ENCODE assay signal across 16 cellular contexts in genomic region chr1:38919075-38919474, GRCh38. TPM values are rescaled to one million over a fixed set of nuclear protein-coding genes. Genes with fewer than 3 reads are reported as not detected.
DNase-seq lines count a peak whose midpoint lies in the region; TF ChIP-seq lines count a peak whose summit lies in the region.
"Had no signal": no experiment of that assay in that cellular context is flagged by ENCODE, and none has a peak within 500 bp of the region (broad histone marks: within the 10 kb centered on the region; RNA-seq: fewer than 3 reads in every experiment).

No MANE protein-coding gene starts in this region.

- H3K36me3 Mint-ChIP-seq in activated CD4-positive, alpha-beta T cell treated with anti-CD3 and anti-CD28 coated beads, Interleukin-2, amount 10 ng/mL, durations not matched to agents 7 days and 5 days (ENCODE audit: low read depth), result no peaks in the 10 kb centered on the region
- H3K36me3 Mint-ChIP-seq: CD8-positive, alpha-beta memory T cell; natural killer cell treated with Interleukin-12 subunit alpha and Interleukin-12 subunit beta and Interleukin-15 and Interleukin-18, amount 100 ng/mL, for 72 hours had no signal

- POLR2A ChIA-PET in activated CD4-positive, alpha-beta T cell treated with anti-CD3 and anti-CD28 coated beads, Interleukin-2, amount 10 ng/mL, durations not matched to agents 7 days and 5 days (lab: Charles Lee), result no interaction called here

- H3K9me3 Mint-ChIP-seq in activated CD4-positive, alpha-beta T cell treated with anti-CD3 and anti-CD28 coated beads, Interleukin-2, amount 10 ng/mL, durations not matched to agents 7 days and 5 days, result no peaks in the 10 kb centered on the region
- H3K9me3 Mint-ChIP-seq: CD8-positive, alpha-beta memory T cell; natural killer cell treated with Interleukin-12 subunit alpha and Interleukin-12 subunit beta and Interleukin-15 and Interleukin-18, amount 100 ng/mL, for 72 hours had no signal

- CTCF ChIA-PET in activated CD4-positive, alpha-beta T cell treated with anti-CD3 and anti-CD28 coated beads, Interleukin-2, amount 10 ng/mL, durations not matched to agents 7 days and 5 days (lab: Charles Lee), result interaction anchor here (1.1 to 1.2 kb wide), 2 partner anchors 11 to 15 kb away, joined by 3 read pairs; no protein-coding TSS in a partner anchor

- peak in 52 of 56 donors; percentile 21 to 75 (median 47) for TF ChIP-seq CTCF in dorsolateral prefrontal cortex (IDR thresholded peaks at IDR 0.05 in 54 of 56, conservative IDR thresholded peaks at IDR 0.05 in 2 of 56; ENCODE audit: low read depth in 1 of 56, partially characterized antibody in 56 of 56)

- peak overlapping the region in 25 of 59 donors; percentile 0 to 43 (median 21) for H3K4me3 ChIP-seq in dorsolateral prefrontal cortex
- H3K4me3 ChIP-seq: breast epithelium had no signal

- no peak overlapping the region for H3K4me3 Mint-ChIP-seq in activated CD4-positive, alpha-beta T cell treated with anti-CD3 and anti-CD28 coated beads, Interleukin-2, amount 10 ng/mL, durations not matched to agents 7 days and 5 days
- H3K4me3 Mint-ChIP-seq: CD8-positive, alpha-beta memory T cell; natural killer cell treated with Interleukin-12 subunit alpha and Interleukin-12 subunit beta and Interleukin-15 and Interleukin-18, amount 100 ng/mL, for 72 hours had no signal

- no peak overlapping the region for H3K27ac Mint-ChIP-seq in activated CD4-positive, alpha-beta T cell treated with anti-CD3 and anti-CD28 coated beads, Interleukin-2, amount 10 ng/mL, durations not matched to agents 7 days and 5 days
- H3K27ac Mint-ChIP-seq: natural killer cell treated with Interleukin-12 subunit alpha and Interleukin-12 subunit beta and Interleukin-15 and Interleukin-18, amount 100 ng/mL, for 72 hours had no signal

- no peaks in the 10 kb centered on the region for H3K4me1 Mint-ChIP-seq in activated CD4-positive, alpha-beta T cell treated with anti-CD3 and anti-CD28 coated beads, Interleukin-2, amount 10 ng/mL, durations not matched to agents 7 days and 5 days

- no peaks in the 10 kb centered on the region for H3K27me3 Mint-ChIP-seq in activated CD4-positive, alpha-beta T cell treated with anti-CD3 and anti-CD28 coated beads, Interleukin-2, amount 10 ng/mL, durations not matched to agents 7 days and 5 days
- H3K27me3 Mint-ChIP-seq: natural killer cell treated with Interleukin-12 subunit alpha and Interleukin-12 subunit beta and Interleukin-15 and Interleukin-18, amount 100 ng/mL, for 72 hours had no signal

- intact Hi-C loops in dorsolateral prefrontal cortex (cut with DNase I), result loop anchor here (2.0 to 5.0 kb wide), 3 partner anchors 46 to 178 kb away; no protein-coding TSS in a partner anchor

- peak overlapping the region in 57 of 59 donors; percentile 23 to 89 (median 78) for H3K27ac ChIP-seq in dorsolateral prefrontal cortex
- H3K27ac ChIP-seq: breast epithelium, RWPE1 had no signal

- DNase-seq in DMS53 (lab: John Stamatoyannopoulos, UW) (peak; percentile 69), NCI-H146 (lab: John Stamatoyannopoulos, UW) (peak; percentile 73), dorsolateral prefrontal cortex (peak in 9 of 10 donors; percentile 36 to 70 (median 63)), occipital lobe (lab: John Stamatoyannopoulos, UW) (peak; percentile 41), GOT3 (lab: John Stamatoyannopoulos, UW) (no peak), AG20443 (ENCODE audit: low spot score) (no peak), cerebellar cortex (ENCODE audit: low spot score) (no peak)
- DNase-seq in activated CD4-positive, alpha-beta T cell treated with anti-CD3 and anti-CD28 coated beads, Interleukin-2, amount 10 ng/mL, durations not matched to agents 7 days and 5 days, result no peak
- DNase-seq: activated CD4-positive, alpha-beta T cell treated with anti-CD3 and anti-CD28 coated beads, Interleukin-2, amount 50 U/mL, for 48 hours; activated gamma-delta T cell treated with Interleukin-2 at 50 U/mL for 16 hours; CD8-positive, alpha-beta memory T cell; NCI-H1048 had no signal

- no peaks in the 10 kb centered on the region for H3K27me3 ChIP-seq in dorsolateral prefrontal cortex
- H3K27me3 ChIP-seq: breast epithelium had no signal

RNA-seq across cellular contexts. Expression of gene RHBDL2, which starts 22.6 kb away (rescaled TPM):
- 10 to 100 TPM in 31 of 120 experiments, 1 to 10 TPM in 89; 1.0 to 34.7 (median 6.8) TPM for total RNA-seq in dorsolateral prefrontal cortex
- not detected for total RNA-seq in occipital lobe
- total RNA-seq in activated CD4-positive, alpha-beta T cell treated with anti-CD3 and anti-CD28 coated beads, Interleukin-2, amount 10 ng/mL, durations not matched to agents 7 days and 5 days, result not detected
- total RNA-seq: CD8-positive, alpha-beta memory T cell; natural killer cell treated with Interleukin-12 subunit alpha and Interleukin-12 subunit beta and Interleukin-15 and Interleukin-18, amount 100 ng/mL, for 72 hours had no signal

RNA-seq across cellular contexts. Expression of gene GJA9, which starts 37.7 kb away (rescaled TPM):
- under 1 TPM in 45 of 120 experiments, not detected in 75; 0.22 to 0.96 (median 0.38) TPM for total RNA-seq in dorsolateral prefrontal cortex
- total RNA-seq in occipital lobe, result not detected
- total RNA-seq in activated CD4-positive, alpha-beta T cell treated with anti-CD3 and anti-CD28 coated beads, Interleukin-2, amount 10 ng/mL, durations not matched to agents 7 days and 5 days, result not detected
- total RNA-seq: breast epithelium; CD8-positive, alpha-beta memory T cell; glomerular endothelial cell; natural killer cell treated with Interleukin-12 subunit alpha and Interleukin-12 subunit beta and Interleukin-15 and Interleukin-18, amount 100 ng/mL, for 72 hours had no signal

RNA-seq across cellular contexts. Expression of gene MYCBP, which starts 45.9 kb away (rescaled TPM):
- total RNA-seq in dorsolateral prefrontal cortex, result 10 to 100 TPM in 1 of 120 experiments, 1 to 10 TPM in 115, under 1 TPM in 4; 0.83 to 11.2 (median 2.3) TPM
- total RNA-seq in occipital lobe, result 2.2 TPM
- total RNA-seq in activated CD4-positive, alpha-beta T cell treated with anti-CD3 and anti-CD28 coated beads, Interleukin-2, amount 10 ng/mL, durations not matched to agents 7 days and 5 days, result 10 to 100 TPM; 40.7 TPM

RNA-seq across cellular contexts. Expression of gene RRAGC, which starts 59.5 kb away (rescaled TPM):
- total RNA-seq in dorsolateral prefrontal cortex, result 10 to 100 TPM; 18.0 to 36.1 (median 25.7) TPM
- 19.0 TPM for total RNA-seq in occipital lobe
- 10 to 100 TPM; 17.2 to 17.5 TPM for total RNA-seq in activated CD4-positive, alpha-beta T cell treated with anti-CD3 and anti-CD28 coated beads, Interleukin-2, amount 10 ng/mL, durations not matched to agents 7 days and 5 days

Comparison
In these comparisons a context has a peak if more than half of its experiments do, and no peak if none do; other contexts are left out.
1. DNase-seq: peak in DMS53 (single experiment), NCI-H146 (single experiment), dorsolateral prefrontal cortex (9 of 10) and occipital lobe (single experiment); none in GOT3 (single experiment), AG20443 (single experiment), cerebellar cortex (single experiment) and activated CD4-positive, alpha-beta T cell treated with anti-CD3 and anti-CD28 coated beads, Interleukin-2, amount 10 ng/mL, durations not matched to agents 7 days and 5 days (single experiment).